In genomic region chr2:120865656-120866055, GRCh38 we compare ENCODE assay signal across 33 cellular contexts.
"Had no signal": no experiment of that assay in that cellular context is flagged by ENCODE, and none has a peak within 500 bp of the region (broad histone marks: within the 10 kb centered on the region; RNA-seq: fewer than 3 reads in every experiment).

No MANE protein-coding gene starts in this region.

- H3K27me3 ChIP-seq: gastrocnemius medialis, neural progenitor cell, right lobe of liver, vagina had no signal

- H3K4me3 ChIP-seq: coronary artery, dorsolateral prefrontal cortex, gastrocnemius medialis, neural progenitor cell, right lobe of liver, skin epidermis, vagina had no signal

- H3K9ac ChIP-seq: neural progenitor cell had no signal

- H3K9me3 ChIP-seq: gastrocnemius medialis, right lobe of liver, vagina had no signal

- H3K9me3 Mint-ChIP-seq: activated naive CD4-positive, alpha-beta T cell treated with anti-CD3 and anti-CD28 coated beads for 36 hours; activated naive CD8-positive, alpha-beta T cell treated with anti-CD3 and anti-CD28 coated beads, Interleukin-2, amount 10 ng/mL, durations not matched to agents 7 days and 5 days; activated T-helper 1 cell treated with anti-CD3 and anti-CD28 coated beads, Interleukin-12 subunit alpha, Interleukin-12 subunit beta, Interleukin-2, Interleukin-4 antibody, amounts not matched to agents 30 ng/mL and 10 ng/mL and 1 ng/mL, durations not matched to agents 14 hours and 24 hours and 36 hours; memory B cell; neural progenitor cell; stimulated activated memory B cell treated with anti-CD40 and anti-IgM and Interleukin-4, amounts not matched to agents 10 μg/mL and 1 μg/mL and 100 μg/mL, for 72 hours; stimulated activated naive CD8-positive, alpha-beta T cell treated with anti-CD3 and anti-CD28 coated beads, Interleukin-15, amount 100 ng/mL, for 72 hours; type B pancreatic cell had no signal

- DNase-seq: activated CD4-positive, alpha-beta T cell treated with anti-CD3 and anti-CD28 coated beads for 4 hours; activated CD4-positive, alpha-beta T cell treated with anti-CD3 and anti-CD28 coated beads, Interleukin-2, amount 50 U/mL, for 48 hours; activated CD8-positive, alpha-beta memory T cell treated with anti-CD3 and anti-CD28 coated beads for 24 hours; activated effector memory CD4-positive, alpha-beta T cell treated with anti-CD3 and anti-CD28 coated beads, Interleukin-2, amount 50 U/mL, for 16 hours; activated naive CD4-positive, alpha-beta T cell treated with anti-CD3 and anti-CD28 coated beads for 36 hours; activated naive CD8-positive, alpha-beta T cell treated with anti-CD3 and anti-CD28 coated beads, Interleukin-2, amount 10 ng/mL, durations not matched to agents 7 days and 5 days; amniotic stem cell; cerebellar nuclear complex; effector memory CD4-positive, alpha-beta T cell; erythroblast; gastrocnemius medialis; glutamatergic neuron; hippocampal formation; left cardiac atrium; naive thymus-derived CD8-positive, alpha-beta T cell; stimulated activated CD4-positive, alpha-beta T cell treated with anti-CD3 and anti-CD28 coated beads, Interleukin-1b, Interleukin-23, amount 100 ng/mL, for 48 hours; stimulated activated CD4-positive, alpha-beta T cell treated with anti-CD3 and anti-CD28 coated beads, Interleukin-4, amount 100 ng/mL, for 4 hours; stimulated activated CD8-positive, alpha-beta memory T cell treated with anti-CD3 and anti-CD28 coated beads, Interleukin-4, amount 100 ng/mL, for 48 hours; stimulated activated naive CD8-positive, alpha-beta T cell treated with anti-CD3 and anti-CD28 coated beads, Interleukin-15, amount 100 ng/mL, for 72 hours; substantia nigra had no signal

- H3K27ac ChIP-seq: dorsolateral prefrontal cortex, gastrocnemius medialis, neural progenitor cell, right lobe of liver, skin epidermis, vagina had no signal

- H3K36me3 Mint-ChIP-seq: activated naive CD8-positive, alpha-beta T cell treated with anti-CD3 and anti-CD28 coated beads, Interleukin-2, amount 10 ng/mL, durations not matched to agents 7 days and 5 days; memory B cell; stimulated activated memory B cell treated with anti-CD40 and anti-IgM and Interleukin-4, amounts not matched to agents 10 μg/mL and 1 μg/mL and 100 μg/mL, for 72 hours; type B pancreatic cell had no signal

- H3K4me1 Mint-ChIP-seq: activated naive CD8-positive, alpha-beta T cell treated with anti-CD3 and anti-CD28 coated beads, Interleukin-2, amount 10 ng/mL, durations not matched to agents 7 days and 5 days; memory B cell; stimulated activated memory B cell treated with anti-CD40 and anti-IgM and Interleukin-4, amounts not matched to agents 10 μg/mL and 1 μg/mL and 100 μg/mL, for 72 hours had no signal

- H2AFZ ChIP-seq: neural progenitor cell had no signal

- H3K4me2 ChIP-seq: neural progenitor cell had no signal

- FAIRE-seq: bronchial epithelial cell, keratinocyte had no signal

- ATAC-seq: gastrocnemius medialis; left cardiac atrium; naive thymus-derived CD8-positive, alpha-beta T cell; right lobe of liver; stimulated activated memory B cell treated with anti-CD40 and anti-IgM and Interleukin-4, amounts not matched to agents 10 μg/mL and 1 μg/mL and 100 μg/mL, for 72 hours; stimulated activated naive CD8-positive, alpha-beta T cell treated with anti-CD3 and anti-CD28 coated beads, Interleukin-15, amount 100 ng/mL, for 72 hours had no signal

- H3K36me3 ChIP-seq: gastrocnemius medialis, neural progenitor cell, right lobe of liver, vagina had no signal

- H3K27ac Mint-ChIP-seq: activated naive CD4-positive, alpha-beta T cell treated with anti-CD3 and anti-CD28 coated beads for 36 hours; activated naive CD8-positive, alpha-beta T cell treated with anti-CD3 and anti-CD28 coated beads, Interleukin-2, amount 10 ng/mL, durations not matched to agents 7 days and 5 days; activated T-helper 1 cell treated with anti-CD3 and anti-CD28 coated beads, Interleukin-12 subunit alpha, Interleukin-12 subunit beta, Interleukin-2, Interleukin-4 antibody, amounts not matched to agents 30 ng/mL and 10 ng/mL and 1 ng/mL, durations not matched to agents 14 hours and 24 hours and 36 hours; memory B cell; naive thymus-derived CD8-positive, alpha-beta T cell; neural progenitor cell; progenitor cell of endocrine pancreas; stimulated activated memory B cell treated with anti-CD40 and anti-IgM and Interleukin-4, amounts not matched to agents 10 μg/mL and 1 μg/mL and 100 μg/mL, for 72 hours; stimulated activated naive CD8-positive, alpha-beta T cell treated with anti-CD3 and anti-CD28 coated beads, Interleukin-15, amount 100 ng/mL, for 72 hours; type B pancreatic cell had no signal

- H3K4me3 Mint-ChIP-seq: activated naive CD4-positive, alpha-beta T cell treated with anti-CD3 and anti-CD28 coated beads for 36 hours; activated naive CD8-positive, alpha-beta T cell treated with anti-CD3 and anti-CD28 coated beads, Interleukin-2, amount 10 ng/mL, durations not matched to agents 7 days and 5 days; activated T-helper 1 cell treated with anti-CD3 and anti-CD28 coated beads, Interleukin-12 subunit alpha, Interleukin-12 subunit beta, Interleukin-2, Interleukin-4 antibody, amounts not matched to agents 30 ng/mL and 10 ng/mL and 1 ng/mL, durations not matched to agents 14 hours and 24 hours and 36 hours; memory B cell; naive thymus-derived CD8-positive, alpha-beta T cell; stimulated activated memory B cell treated with anti-CD40 and anti-IgM and Interleukin-4, amounts not matched to agents 10 μg/mL and 1 μg/mL and 100 μg/mL, for 72 hours; stimulated activated naive CD8-positive, alpha-beta T cell treated with anti-CD3 and anti-CD28 coated beads, Interleukin-15, amount 100 ng/mL, for 72 hours had no signal
